In genomic region chr6:24431045-24431451, GRCh38 we compare ENCODE assay signal across 8 cellular contexts. TPM values are rescaled to one million over a fixed set of nuclear protein-coding genes. Genes with fewer than 3 reads are reported as not detected.
A peak's percentile ranks its signal among the peaks of the same experiment; 100 is the strongest.
DNase-seq lines count a peak whose midpoint lies in the region; ATAC-seq and TF ChIP-seq lines count a peak whose summit lies in the region.

No MANE protein-coding gene starts in this region.

- H3K27me3 ChIP-seq in adrenal gland (no peaks in the 10 kb centered on the region), tibial nerve (no peaks in the 10 kb centered on the region)

- in situ Hi-C loops in Caki2 (cut with HindIII; ENCODE audit: low pct_unique_long_range_greater_than_20kb, low sequenced_read_pairs), result no loop called here

- peaks cover 0 to 1% of the 10 kb centered on the region in 2 donors for H3K36me3 ChIP-seq in adrenal gland (replicated peaks in 1 of 2)
- H3K36me3 ChIP-seq in tibial nerve, result peaks cover 0 to 32% (median 0%) of the 10 kb centered on the region in 3 donors

- 67 to 94% (median 78%) methylated on average over 1 of the region's 1 CpG for WGBS in adrenal gland, 4 donors
- 83 to 88% methylated on average over 1 of the region's 1 CpG for WGBS in tibial nerve, 2 donors

- ATAC-seq in GM21529 (IDR thresholded peaks at IDR 0.05; ENCODE audit: unreplicated experiment) (peak; percentile 51), GM19452 (IDR thresholded peaks at IDR 0.05; ENCODE audit: unreplicated experiment) (no peak)

- H3K4me1 ChIP-seq in adrenal gland (replicated peaks in 1 of 2) (no peaks in the 10 kb centered on the region), tibial nerve (no peaks in the 10 kb centered on the region)

- H3K4me3 ChIP-seq in adrenal gland (no peak overlapping the region), tibial nerve (no peak overlapping the region)

- H3K9me3 ChIP-seq in adrenal gland (replicated peaks in 1 of 3), result no peaks in the 10 kb centered on the region
- no peaks in the 10 kb centered on the region for H3K9me3 ChIP-seq in tibial nerve

- H3K27ac ChIP-seq in adrenal gland (no peak overlapping the region), tibial nerve (no peak overlapping the region)

- no peak for TF ChIP-seq EP300 in tibial nerve (IDR thresholded peaks at IDR 0.05)

- TF ChIP-seq CTCF in adrenal gland (IDR thresholded peaks at IDR 0.05), result peak; percentile 33 to 76 (median 58)
- TF ChIP-seq CTCF in tibial nerve (IDR thresholded peaks at IDR 0.05), result peak; percentile 32 to 74 (median 48)

- DNase-seq in Caki2 (ENCODE audit: low read depth), result peak; percentile 33
- DNase-seq in NCI-H2196 treated with DMSO at 0.1 percent for 48 hours (lab: John Stamatoyannopoulos, UW; ENCODE audit: unreplicated experiment), result peak; percentile 41
- DNase-seq in adrenal gland, result peak in 4 of 7 donors; percentile 20 to 37 (median 30)
- DNase-seq in iPS-NIHi7 (ENCODE audit: extremely low spot score), result peak; percentile 47
- peak in 1 of 2 donors; percentile 48 for DNase-seq in tibial nerve (ENCODE audit: low spot score in 2 of 2)
- DNase-seq in posterior cingulate gyrus, result no peak

- intact Hi-C loops in adrenal gland (cut with DNase I) (no loop called here), posterior cingulate gyrus (cut with DNase I) (loop anchor here (5.0 kb wide), 1 partner anchor 266 kb away; no protein-coding TSS in a partner anchor)

- TF ChIP-seq POLR2A in adrenal gland (IDR thresholded peaks at IDR 0.05) (no peak), tibial nerve (IDR thresholded peaks at IDR 0.05) (no peak)

RNA-seq across cellular contexts. Expression of gene MRS2, which starts 28.3 kb away (rescaled TPM):
- total RNA-seq in Caki2 (2014; rRNA removed; shearing (Covaris generic); ENCODE audit: low replicate concordance), result 18.7 and 26.6 TPM in 2 replicates
- total RNA-seq in adrenal gland (10 to 100 TPM; 23.4 to 41.3 (median 27.7) TPM), tibial nerve (10 to 100 TPM; 22.8 to 36.1 (median 27.5) TPM)
- polyA plus RNA-seq in adrenal gland, result 10 to 100 TPM; 11.2 to 30.5 (median 11.8) TPM

RNA-seq across cellular contexts. Expression of gene GPLD1, which starts 58.3 kb away (rescaled TPM):
- total RNA-seq in Caki2 (2014; rRNA removed; shearing (Covaris generic); ENCODE audit: low replicate concordance), result 1.3 and 4.9 TPM in 2 replicates
- total RNA-seq in adrenal gland (1 to 10 TPM in 4 of 8 donors, under 1 TPM in 4; 0.43 to 1.8 (median 1.0) TPM), tibial nerve (1 to 10 TPM; 2.7 to 3.6 (median 3.0) TPM)
- 1 to 10 TPM in 1 of 3 donors, under 1 TPM in 2; 0.34 to 1.0 (median 0.88) TPM for polyA plus RNA-seq in adrenal gland

Comparison
In these comparisons a context has a peak if more than half of its experiments do, and no peak if none do; other contexts are left out.
1. DNase-seq: peak in Caki2 (single experiment), NCI-H2196 treated with DMSO at 0.1 percent for 48 hours (single experiment), adrenal gland (4 of 7) and iPS-NIHi7 (single experiment); none in posterior cingulate gyrus (0 of 10).